Comparison of ENCODE assay signal across 10 cellular contexts in genomic region chr6:161038229-161039003, GRCh38. TPM values are rescaled to one million over a fixed set of nuclear protein-coding genes. Genes with fewer than 3 reads are reported as not detected.
DNase-seq lines count a peak whose midpoint lies in the region; ATAC-seq, FAIRE-seq and TF ChIP-seq lines count a peak whose summit lies in the region.
"Had no signal": no experiment of that assay in that cellular context is flagged by ENCODE, and none has a peak within 500 bp of the region (broad histone marks: within the 10 kb centered on the region; RNA-seq: fewer than 3 reads in every experiment).

No MANE protein-coding gene starts in this region.

- no peaks in the 10 kb centered on the region for H3K36me3 ChIP-seq in pancreas

- no peaks in the 10 kb centered on the region for H3K9me3 ChIP-seq in pancreas

- no peaks in the 10 kb centered on the region for H3K27me3 Mint-ChIP-seq in activated T-helper 1 cell treated with anti-CD3 and anti-CD28 coated beads, Interleukin-12 subunit alpha, Interleukin-12 subunit beta, Interleukin-2, Interleukin-4 antibody, amounts not matched to agents 30 ng/mL and 10 ng/mL and 1 ng/mL, durations not matched to agents 14 hours and 24 hours and 36 hours (ENCODE audit: insufficient read depth)
- H3K27me3 Mint-ChIP-seq: central memory CD8-positive, alpha-beta T cell; stimulated activated naive B cell treated with anti-CD40 and anti-IgM and Interleukin-4, amounts not matched to agents 10 μg/mL and 1 μg/mL and 100 μg/mL, for 72 hours had no signal

- H3K4me3 Mint-ChIP-seq in activated T-helper 1 cell treated with anti-CD3 and anti-CD28 coated beads, Interleukin-12 subunit alpha, Interleukin-12 subunit beta, Interleukin-2, Interleukin-4 antibody, amounts not matched to agents 30 ng/mL and 10 ng/mL and 1 ng/mL, durations not matched to agents 14 hours and 24 hours and 36 hours: no peak overlapping the region
- H3K4me3 Mint-ChIP-seq: central memory CD8-positive, alpha-beta T cell; stimulated activated naive B cell treated with anti-CD40 and anti-IgM and Interleukin-4, amounts not matched to agents 10 μg/mL and 1 μg/mL and 100 μg/mL, for 72 hours had no signal

- H3K4me1 ChIP-seq in pancreas: peaks cover 4 to 6% (median 5%) of the 10 kb centered on the region in 3 donors

- H3K27ac Mint-ChIP-seq in activated T-helper 1 cell treated with anti-CD3 and anti-CD28 coated beads, Interleukin-12 subunit alpha, Interleukin-12 subunit beta, Interleukin-2, Interleukin-4 antibody, amounts not matched to agents 30 ng/mL and 10 ng/mL and 1 ng/mL, durations not matched to agents 14 hours and 24 hours and 36 hours: no peak overlapping the region
- H3K27ac Mint-ChIP-seq: stimulated activated naive B cell treated with anti-CD40 and anti-IgM and Interleukin-4, amounts not matched to agents 10 μg/mL and 1 μg/mL and 100 μg/mL, for 72 hours had no signal

- FAIRE-seq in pancreas (lab: Jason Lieb, UNC): no peak

- no peak overlapping the region for H3K27ac ChIP-seq in pancreas

- TF ChIP-seq CTCF in pancreas (IDR thresholded peaks at IDR 0.05): no peak

- no peak overlapping the region for H3K4me3 ChIP-seq in pancreas

- H3K36me3 Mint-ChIP-seq in activated T-helper 1 cell treated with anti-CD3 and anti-CD28 coated beads, Interleukin-12 subunit alpha, Interleukin-12 subunit beta, Interleukin-2, Interleukin-4 antibody, amounts not matched to agents 30 ng/mL and 10 ng/mL and 1 ng/mL, durations not matched to agents 14 hours and 24 hours and 36 hours (ENCODE audit: low read depth): peaks cover 14% of the 10 kb centered on the region

- ATAC-seq in GM21390 (IDR thresholded peaks at IDR 0.05; ENCODE audit: unreplicated experiment): peak; percentile 87
- ATAC-seq in HG03520 (IDR thresholded peaks at IDR 0.05; ENCODE audit: unreplicated experiment): peak; percentile 90
- ATAC-seq in pancreas: peak in 3 of 4 donors; percentile 26 to 67 (median 47)

- H3K9me3 Mint-ChIP-seq in activated T-helper 1 cell treated with anti-CD3 and anti-CD28 coated beads, Interleukin-12 subunit alpha, Interleukin-12 subunit beta, Interleukin-2, Interleukin-4 antibody, amounts not matched to agents 30 ng/mL and 10 ng/mL and 1 ng/mL, durations not matched to agents 14 hours and 24 hours and 36 hours: no peaks in the 10 kb centered on the region
- H3K9me3 Mint-ChIP-seq: central memory CD8-positive, alpha-beta T cell; stimulated activated naive B cell treated with anti-CD40 and anti-IgM and Interleukin-4, amounts not matched to agents 10 μg/mL and 1 μg/mL and 100 μg/mL, for 72 hours had no signal

- H3K27me3 ChIP-seq in pancreas: no peaks in the 10 kb centered on the region

- WGBS in pancreas, 2 donors: 79% methylated on average over 3 of the region's 3 CpGs

- DNase-seq in COLO829 (ENCODE audit: low spot score) (peak; percentile 81), dermis blood vessel endothelial cell (peak; percentile 36), pancreas (no peak), superior temporal gyrus (ENCODE audit: extremely low spot score) (no peak)
- DNase-seq in activated T-helper 1 cell treated with anti-CD3 and anti-CD28 coated beads, Interleukin-12 subunit alpha, Interleukin-12 subunit beta, Interleukin-2, Interleukin-4 antibody, amounts not matched to agents 30 ng/mL and 10 ng/mL and 1 ng/mL, durations not matched to agents 14 hours and 24 hours and 36 hours (ENCODE audit: low spot score): no peak
- no peak for DNase-seq in stimulated activated CD4-positive, alpha-beta T cell treated with anti-CD3 and anti-CD28 coated beads, Interleukin-2, amount 100 ng/mL, for 48 hours
- DNase-seq: stimulated activated naive B cell treated with anti-CD40 and anti-IgM and Interleukin-4, amounts not matched to agents 10 μg/mL and 1 μg/mL and 100 μg/mL, for 72 hours had no signal

- peaks cover 5% of the 10 kb centered on the region for H3K4me1 Mint-ChIP-seq in activated T-helper 1 cell treated with anti-CD3 and anti-CD28 coated beads, Interleukin-12 subunit alpha, Interleukin-12 subunit beta, Interleukin-2, Interleukin-4 antibody, amounts not matched to agents 30 ng/mL and 10 ng/mL and 1 ng/mL, durations not matched to agents 14 hours and 24 hours and 36 hours (ENCODE audit: low read depth)

- intact Hi-C loops in pancreas (cut with DNase I): no loop called here
- intact Hi-C loops in activated T-helper 1 cell treated with anti-CD3 and anti-CD28 coated beads, Interleukin-12 subunit alpha, Interleukin-12 subunit beta, Interleukin-2, Interleukin-4 antibody, amounts not matched to agents 30 ng/mL and 10 ng/mL and 1 ng/mL, durations not matched to agents 14 hours and 24 hours and 36 hours (cut with micrococcal nuclease): no loop called here

RNA-seq across cellular contexts. Expression of gene MAP3K4, which starts 46.8 kb away (rescaled TPM):
- total RNA-seq in dermis blood vessel endothelial cell (26.5 and 33.5 TPM in 2 replicates), pancreas (10 to 100 TPM; 20.4 to 32.0 (median 25.3) TPM)
- polyA plus RNA-seq in pancreas: 10 to 100 TPM; 10.8 to 30.4 TPM
- 46.3 and 47.0 TPM in 2 replicates for total RNA-seq in activated T-helper 1 cell treated with anti-CD3 and anti-CD28 coated beads, Interleukin-12 subunit alpha, Interleukin-12 subunit beta, Interleukin-2, Interleukin-4 antibody, amounts not matched to agents 30 ng/mL and 10 ng/mL and 1 ng/mL, durations not matched to agents 14 hours and 24 hours and 36 hours

Comparison
In these comparisons a context has a peak if more than half of its experiments do, and no peak if none do; other contexts are left out.
1. DNase-seq: peak in COLO829 (single experiment) and dermis blood vessel endothelial cell (single experiment); none in pancreas (0 of 6), activated T-helper 1 cell treated with anti-CD3 and anti-CD28 coated beads, Interleukin-12 subunit alpha, Interleukin-12 subunit beta, Interleukin-2, Interleukin-4 antibody, amounts not matched to agents 30 ng/mL and 10 ng/mL and 1 ng/mL, durations not matched to agents 14 hours and 24 hours and 36 hours (single experiment), stimulated activated CD4-positive, alpha-beta T cell treated with anti-CD3 and anti-CD28 coated beads, Interleukin-2, amount 100 ng/mL, for 48 hours (0 of 2) and superior temporal gyrus (single experiment).
2. Peak in every context shown above with its lines, with median percentiles within 50 percentile points of each other: ATAC-seq.